Comparison of ENCODE assay signal across 22 cellular contexts in genomic region chr2:50480507-50480906, GRCh38.
"Had no signal": no experiment of that assay in that cellular context is flagged by ENCODE, and none has a peak within 500 bp of the region (broad histone marks: within the 10 kb centered on the region; RNA-seq: fewer than 3 reads in every experiment).

No MANE protein-coding gene starts in this region.

- H3K4me1 ChIP-seq: colonic mucosa, esophagus muscularis mucosa, gastrocnemius medialis, left ventricle myocardium inferior, sigmoid colon, thyroid gland, upper lobe of right lung had no signal

- H3K9me3 ChIP-seq: colonic mucosa, esophagus muscularis mucosa, gastrocnemius medialis, left ventricle myocardium inferior, sigmoid colon, thyroid gland, upper lobe of right lung had no signal

- H3K27me3 Mint-ChIP-seq: activated CD4-positive, alpha-beta memory T cell treated with anti-CD3 and anti-CD28 coated beads, Interleukin-2, amount 10 ng/mL, durations not matched to agents 7 days and 5 days; activated CD4-positive, alpha-beta T cell treated with anti-CD3 and anti-CD28 coated beads, Interleukin-2, amount 10 ng/mL, durations not matched to agents 24 days and 14 days; activated naive CD8-positive, alpha-beta T cell treated with anti-CD3 and anti-CD28 coated beads, Interleukin-2, amount 10 ng/mL, durations not matched to agents 7 days and 5 days; progenitor cell of endocrine pancreas had no signal

- H3K27ac ChIP-seq: colonic mucosa, esophagus muscularis mucosa, gastrocnemius medialis, left ventricle myocardium inferior, sigmoid colon, thyroid gland, upper lobe of right lung, VCaP had no signal

- H3K27ac Mint-ChIP-seq: activated CD4-positive, alpha-beta memory T cell treated with anti-CD3 and anti-CD28 coated beads, Interleukin-2, amount 10 ng/mL, durations not matched to agents 7 days and 5 days; activated CD4-positive, alpha-beta T cell treated with anti-CD3 and anti-CD28 coated beads, Interleukin-2, amount 10 ng/mL, durations not matched to agents 24 days and 14 days; activated naive CD4-positive, alpha-beta T cell treated with anti-CD3 and anti-CD28 coated beads for 36 hours; activated naive CD8-positive, alpha-beta T cell treated with anti-CD3 and anti-CD28 coated beads, Interleukin-2, amount 10 ng/mL, durations not matched to agents 7 days and 5 days; activated T-cell treated with anti-CD3 and anti-CD28 coated beads, Interleukin-2, amount 50 U/mL, for 72 hours; naive thymus-derived CD8-positive, alpha-beta T cell; progenitor cell of endocrine pancreas had no signal

- H3K27me3 ChIP-seq: colonic mucosa, esophagus muscularis mucosa, gastrocnemius medialis, sigmoid colon, thyroid gland, upper lobe of right lung had no signal

- DNase-seq: activated CD4-positive, alpha-beta memory T cell treated with anti-CD3 and anti-CD28 coated beads, Interleukin-2, amount 10 ng/mL, durations not matched to agents 7 days and 5 days; activated CD4-positive, alpha-beta T cell treated with anti-CD3 and anti-CD28 coated beads, Interleukin-2, amount 10 ng/mL, durations not matched to agents 24 days and 14 days; activated effector memory CD4-positive, alpha-beta T cell treated with Interleukin-2 at 50 U/mL for 16 hours; activated naive CD4-positive, alpha-beta T cell treated with anti-CD3 and anti-CD28 coated beads for 36 hours; activated naive CD8-positive, alpha-beta T cell treated with anti-CD3 and anti-CD28 coated beads, Interleukin-2, amount 10 ng/mL, durations not matched to agents 7 days and 5 days; activated T-cell treated with anti-CD3 and anti-CD28 coated beads, Interleukin-2, amount 50 U/mL, for 72 hours; amniotic stem cell; colonic mucosa; gastrocnemius medialis; hypothalamus; left ventricle myocardium inferior; retina; sigmoid colon; stimulated activated CD4-positive, alpha-beta T cell treated with anti-CD3 and anti-CD28 coated beads, Interleukin-2, amount 100 ng/mL, for 48 hours; stimulated activated naive CD4-positive, alpha-beta T cell treated with Interleukin-2 at 50 U/mL for 16 hours; thyroid gland; upper lobe of right lung had no signal

- H3K36me3 ChIP-seq: colonic mucosa, esophagus muscularis mucosa, gastrocnemius medialis, left ventricle myocardium inferior, sigmoid colon, thyroid gland, upper lobe of right lung had no signal

- H3K4me3 Mint-ChIP-seq: activated CD4-positive, alpha-beta memory T cell treated with anti-CD3 and anti-CD28 coated beads, Interleukin-2, amount 10 ng/mL, durations not matched to agents 7 days and 5 days; activated CD4-positive, alpha-beta T cell treated with anti-CD3 and anti-CD28 coated beads, Interleukin-2, amount 10 ng/mL, durations not matched to agents 24 days and 14 days; activated naive CD4-positive, alpha-beta T cell treated with anti-CD3 and anti-CD28 coated beads for 36 hours; activated naive CD8-positive, alpha-beta T cell treated with anti-CD3 and anti-CD28 coated beads, Interleukin-2, amount 10 ng/mL, durations not matched to agents 7 days and 5 days; activated T-cell treated with anti-CD3 and anti-CD28 coated beads, Interleukin-2, amount 50 U/mL, for 72 hours; naive thymus-derived CD8-positive, alpha-beta T cell had no signal

- H3K36me3 Mint-ChIP-seq: activated naive CD8-positive, alpha-beta T cell treated with anti-CD3 and anti-CD28 coated beads, Interleukin-2, amount 10 ng/mL, durations not matched to agents 7 days and 5 days; naive thymus-derived CD8-positive, alpha-beta T cell had no signal

- H3K9me3 Mint-ChIP-seq: activated CD4-positive, alpha-beta memory T cell treated with anti-CD3 and anti-CD28 coated beads, Interleukin-2, amount 10 ng/mL, durations not matched to agents 7 days and 5 days; activated CD4-positive, alpha-beta T cell treated with anti-CD3 and anti-CD28 coated beads, Interleukin-2, amount 10 ng/mL, durations not matched to agents 24 days and 14 days; activated naive CD4-positive, alpha-beta T cell treated with anti-CD3 and anti-CD28 coated beads for 36 hours; activated naive CD8-positive, alpha-beta T cell treated with anti-CD3 and anti-CD28 coated beads, Interleukin-2, amount 10 ng/mL, durations not matched to agents 7 days and 5 days; activated T-cell treated with anti-CD3 and anti-CD28 coated beads, Interleukin-2, amount 50 U/mL, for 72 hours had no signal

- ATAC-seq: activated CD4-positive, CD25-positive, alpha-beta regulatory T cell treated with anti-CD3 and anti-CD28 coated beads, Interleukin-2, amount 50 U/mL, for 24 hours; activated T-cell treated with anti-CD3 and anti-CD28 coated beads, Interleukin-2, amount 50 U/mL, for 72 hours; gastrocnemius medialis; naive thymus-derived CD8-positive, alpha-beta T cell; upper lobe of right lung had no signal

- H3K4me3 ChIP-seq: colonic mucosa, esophagus muscularis mucosa, gastrocnemius medialis, left ventricle myocardium inferior, sigmoid colon, thyroid gland, upper lobe of right lung had no signal

- H3K4me1 Mint-ChIP-seq: activated CD4-positive, alpha-beta memory T cell treated with anti-CD3 and anti-CD28 coated beads, Interleukin-2, amount 10 ng/mL, durations not matched to agents 7 days and 5 days; activated CD4-positive, alpha-beta T cell treated with anti-CD3 and anti-CD28 coated beads, Interleukin-2, amount 10 ng/mL, durations not matched to agents 24 days and 14 days; activated naive CD8-positive, alpha-beta T cell treated with anti-CD3 and anti-CD28 coated beads, Interleukin-2, amount 10 ng/mL, durations not matched to agents 7 days and 5 days; naive thymus-derived CD8-positive, alpha-beta T cell had no signal
